In the genomic region with DNA sequence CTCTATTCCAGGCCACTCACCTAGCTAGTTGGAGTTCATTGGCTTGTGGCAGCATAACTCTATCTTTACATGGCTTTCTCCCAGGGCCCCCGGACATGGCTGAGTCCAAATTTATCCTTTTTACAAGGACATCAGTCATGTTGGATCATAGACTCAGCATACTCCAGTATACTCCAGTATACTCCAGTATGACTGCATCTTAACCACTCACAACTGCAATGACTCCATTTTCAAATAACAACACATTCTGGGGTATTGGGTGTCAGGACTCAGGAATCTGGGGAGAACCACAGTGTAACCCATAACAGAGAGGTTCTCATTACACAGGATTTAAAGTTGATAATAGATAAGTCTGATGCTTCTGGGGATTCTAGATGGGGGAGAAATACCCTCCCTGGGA, we compare ENCODE assay signal across 28 cellular contexts.
"Had no signal": no experiment of that assay in that cellular context is flagged by ENCODE, and none has a peak within 500 bp of the region (broad histone marks: within the 10 kb centered on the region; RNA-seq: fewer than 3 reads in every experiment).

No MANE protein-coding gene starts in this region.

- H3K9me3 ChIP-seq: ovary, sigmoid colon, suprapubic skin, testis, tibial artery, upper lobe of right lung, uterus had no signal

- H3K27ac ChIP-seq: neural progenitor cell, ovary, parathyroid adenoma, psoas muscle, right lobe of liver, sigmoid colon, skin epidermis, spleen, suprapubic skin, testis, tibial artery, transverse colon, upper lobe of right lung, uterus had no signal

- DNase-seq: natural killer cell; occipital lobe; ovary; posterior cingulate gyrus; psoas muscle; right cardiac atrium; right lobe of liver; sigmoid colon; spleen; stimulated activated CD4-positive, alpha-beta T cell treated with anti-CD3 and anti-CD28 coated beads, Interleukin-12 subunit alpha, Interleukin-12 subunit beta, amount 100 ng/mL, for 4 hours; stimulated activated CD4-positive, alpha-beta T cell treated with anti-CD3 and anti-CD28 coated beads, Interleukin-1b, Interleukin-23, amount 100 ng/mL, for 48 hours; stimulated activated CD4-positive, alpha-beta T cell treated with anti-CD3 and anti-CD28 coated beads, Interleukin-4, amount 100 ng/mL, for 1 hour; stimulated activated CD4-positive, alpha-beta T cell treated with anti-CD3 and anti-CD28 coated beads, Interleukin-4, amount 100 ng/mL, for 4 hours; stimulated activated CD8-positive, alpha-beta memory T cell treated with anti-CD3 and anti-CD28 coated beads, Interleukin-4, amount 100 ng/mL, for 48 hours; stimulated activated naive CD4-positive, alpha-beta T cell; stimulated activated naive CD8-positive, alpha-beta T cell treated with anti-CD3 and anti-CD28 coated beads, Interleukin-15, amount 100 ng/mL, for 72 hours; stimulated activated naive CD8-positive, alpha-beta T cell treated with anti-CD3 and anti-CD28 coated beads, Interleukin-15, Interleukin-2, amounts not matched to agents 100 U/mL and 50 U/mL, for 24 hours; substantia nigra; testis; tibial artery; transverse colon; upper lobe of right lung; uterus had no signal

- H3K36me3 ChIP-seq: neural progenitor cell, ovary, right lobe of liver, sigmoid colon, spleen, suprapubic skin, tibial artery, transverse colon, upper lobe of right lung, uterus had no signal

- H3K4me1 ChIP-seq: parathyroid adenoma, psoas muscle, sigmoid colon, spleen, testis, tibial artery, transverse colon, upper lobe of right lung, uterus had no signal

- H3K27me3 ChIP-seq: neural progenitor cell, ovary, right lobe of liver, sigmoid colon, spleen, suprapubic skin, testis, tibial artery, transverse colon, upper lobe of right lung, uterus had no signal

- H3K4me3 ChIP-seq: neural progenitor cell, ovary, psoas muscle, right lobe of liver, sigmoid colon, skin epidermis, smooth muscle cell, spleen, suprapubic skin, testis, tibial artery, transverse colon, upper lobe of right lung, uterus had no signal
